Comparison of ENCODE assay signal across 1 cellular context in genomic region chr22:41417622-41418390, GRCh38.
TF ChIP-seq lines count a peak whose summit lies in the region.

No MANE protein-coding gene starts in this region.

TF ChIP-seq in A549, 52 proteins besides CTCF, POLR2A, EP300 and RAD21 (continued from another document):
- TF ChIP-seq CHD4 (IDR thresholded peaks at IDR 0.05; ENCODE audit: borderline replicate concordance) (no peak), EHF (CRISPR knock-in tag; IDR thresholded peaks at IDR 0.05) (no peak), MAZ (IDR thresholded peaks at IDR 0.05; ENCODE audit: borderline replicate concordance, low read depth, low read length) (no peak), TFCP2L1 (CRISPR knock-in tag; IDR thresholded peaks at IDR 0.05) (no peak), FOSL2 (IDR thresholded peaks at IDR 0.05) (no peak), FOSL2 (CRISPR knock-in tag; IDR thresholded peaks at IDR 0.05) (no peak), SREBF2 (IDR thresholded peaks at IDR 0.05) (no peak), MYC (IDR thresholded peaks at IDR 0.05; ENCODE audit: borderline replicate concordance, low read length) (no peak), SMC3 (IDR thresholded peaks at IDR 0.05) (no peak), GATA3 (IDR thresholded peaks at IDR 0.05; ENCODE audit: borderline replicate concordance) (no peak), NR3C1 (IDR thresholded peaks at IDR 0.05) (no peak), RARB (CRISPR knock-in tag; IDR thresholded peaks at IDR 0.05) (no peak), CBX8 (IDR thresholded peaks at IDR 0.05) (no peak)
